13 cellular contexts compared by ENCODE assay signal in the genomic region with DNA sequence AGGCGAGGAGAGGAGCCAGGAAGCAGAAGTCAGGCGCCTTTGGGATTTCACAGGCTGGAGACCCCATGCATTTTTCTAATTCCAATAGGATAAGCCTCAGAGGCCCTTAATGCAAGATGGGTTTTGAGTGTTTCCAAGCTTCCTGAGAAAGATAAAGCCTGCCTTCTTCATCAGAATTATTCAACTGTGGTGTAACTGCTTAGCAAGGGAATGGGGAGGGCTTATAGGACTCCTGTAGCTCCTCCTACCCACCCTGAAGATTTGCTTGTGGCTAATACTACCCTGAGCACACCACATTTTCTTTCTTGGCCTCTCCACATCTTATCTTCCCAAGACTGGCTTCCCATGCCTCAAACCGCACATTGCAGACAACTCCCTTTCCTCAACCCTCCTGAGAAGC.
"Had no signal": no experiment of that assay in that cellular context is flagged by ENCODE, and none has a peak within 500 bp of the region (broad histone marks: within the 10 kb centered on the region; RNA-seq: fewer than 3 reads in every experiment).

No MANE protein-coding gene starts in this region.

- H3K27ac Mint-ChIP-seq: activated CD4-positive, alpha-beta memory T cell treated with anti-CD3 and anti-CD28 coated beads for 36 hours; activated naive CD8-positive, alpha-beta T cell; endodermal cell; immature natural killer cell; T-helper 17 cell had no signal

- H3K36me3 ChIP-seq: ovary, tibial artery had no signal

- H3K4me1 Mint-ChIP-seq: immature natural killer cell, neural crest cell, T-helper 17 cell had no signal

- H3K4me3 Mint-ChIP-seq: activated CD4-positive, alpha-beta memory T cell treated with anti-CD3 and anti-CD28 coated beads for 36 hours; activated naive CD8-positive, alpha-beta T cell; activated T-cell treated with anti-CD3 and anti-CD28 coated beads, Interleukin-2, amount 50 U/mL, for 4 hours; endodermal cell; immature natural killer cell; neural crest cell; T-helper 17 cell had no signal

- H3K4me3 ChIP-seq: ovary, tibial artery had no signal

- H3K9me3 ChIP-seq: ovary, tibial artery had no signal

- H3K27ac ChIP-seq: ovary, tibial artery had no signal

- H3K27me3 ChIP-seq: ovary, tibial artery had no signal

- H3K9me3 Mint-ChIP-seq: activated CD4-positive, alpha-beta memory T cell treated with anti-CD3 and anti-CD28 coated beads for 36 hours; activated T-cell treated with anti-CD3 and anti-CD28 coated beads, Interleukin-2, amount 50 U/mL, for 4 hours; immature natural killer cell; neural crest cell had no signal

- H3K36me3 Mint-ChIP-seq: activated CD4-positive, alpha-beta memory T cell treated with anti-CD3 and anti-CD28 coated beads for 36 hours; activated naive CD8-positive, alpha-beta T cell; immature natural killer cell had no signal

- DNase-seq: activated CD4-positive, alpha-beta memory T cell treated with anti-CD3 and anti-CD28 coated beads for 36 hours; activated gamma-delta T cell; activated T-cell treated with anti-CD3 and anti-CD28 coated beads, Interleukin-2, amount 50 U/mL, for 4 hours; amygdala; endodermal cell; erythroblast; hippocampal formation; immature natural killer cell; ovary; T-helper 17 cell; tibial artery had no signal

- ATAC-seq: activated T-cell treated with anti-CD3 and anti-CD28 coated beads, Interleukin-2, amount 50 U/mL, for 4 hours; T-helper 17 cell had no signal
